In genomic region chr11:47407746-47408590, GRCh38 we compare ENCODE assay signal across 1 cellular context.
TF ChIP-seq lines count a peak whose summit lies in the region.

TSS of gene SLC39A13 (plus strand) at chr11:47408590. CDS start at chr11:47410095, 1,505 bp downstream.

TF ChIP-seq in HepG2, 621 proteins besides CTCF, POLR2A, EP300 and RAD21 (continued from another document and continues in another):
- TF ChIP-seq SNAPC4 (CRISPR knock-in tag; IDR thresholded peaks at IDR 0.05) (no peak), BCL3 (CRISPR knock-in tag; IDR thresholded peaks at IDR 0.05) (peak; percentile 89; the same call in 1 of the 2 replicates), ZNF446 (CRISPR knock-in tag; IDR thresholded peaks at IDR 0.05) (0 out of 2 replicates have a peak, but pooled peaks have one; percentile 62), TFDP1 (CRISPR knock-in tag; IDR thresholded peaks at IDR 0.05; ENCODE audit: borderline replicate concordance) (no peak), NR2F2 (IDR thresholded peaks at IDR 0.05; ENCODE audit: borderline replicate concordance, low read depth) (no peak; the same call in 1 of the 2 replicates), ZFP91 (CRISPR knock-in tag; IDR thresholded peaks at IDR 0.05; ENCODE audit: borderline replicate concordance) (peak; percentile 78), ZNF335 (CRISPR knock-in tag; IDR thresholded peaks at IDR 0.05) (0 out of 2 replicates have a peak, but pooled peaks have one; percentile 16), ZFP62 (CRISPR knock-in tag; IDR thresholded peaks at IDR 0.05) (no peak; the same call in 1 of the 2 replicates), SMAD1 (CRISPR knock-in tag; IDR thresholded peaks at IDR 0.05; ENCODE audit: borderline replicate concordance, low read depth) (peak; percentile 68), ZNF207 (IDR thresholded peaks at IDR 0.05; ENCODE audit: borderline replicate concordance) (no peak), ZSCAN12 (CRISPR knock-in tag; IDR thresholded peaks at IDR 0.05) (peak; percentile 38; the same call in 1 of the 2 replicates), MAFF (IDR thresholded peaks at IDR 0.05; ENCODE audit: low read depth, low read length) (no peak), RELA (CRISPR knock-in tag; IDR thresholded peaks at IDR 0.05) (no peak; the same call in none of the 2 replicates), ZNF260 (CRISPR knock-in tag; IDR thresholded peaks at IDR 0.05; ENCODE audit: borderline replicate concordance, low read depth) (no peak), ZBTB49 (CRISPR knock-in tag; IDR thresholded peaks at IDR 0.05; ENCODE audit: borderline replicate concordance) (no peak), SP2 (CRISPR knock-in tag; IDR thresholded peaks at IDR 0.05) (peak; percentile 65), PLRG1 (conservative IDR thresholded peaks at IDR 0.05) (no peak), RCOR2 (CRISPR knock-in tag; IDR thresholded peaks at IDR 0.05) (peak; percentile 58; the same call in 1 of the 2 replicates), ZNF609 (CRISPR knock-in tag; IDR thresholded peaks at IDR 0.05; ENCODE audit: borderline replicate concordance) (no peak), ZFP36L1 (CRISPR knock-in tag; IDR thresholded peaks at IDR 0.05) (peak; percentile 89), RBM39 (IDR thresholded peaks at IDR 0.05; ENCODE audit: low read depth, low read length, poor library complexity, severe bottlenecking) (peak; percentile 61), ZNF570 (CRISPR knock-in tag; IDR thresholded peaks at IDR 0.05; ENCODE audit: borderline replicate concordance) (no peak)
- TF ChIP-seq, protein P1, sequence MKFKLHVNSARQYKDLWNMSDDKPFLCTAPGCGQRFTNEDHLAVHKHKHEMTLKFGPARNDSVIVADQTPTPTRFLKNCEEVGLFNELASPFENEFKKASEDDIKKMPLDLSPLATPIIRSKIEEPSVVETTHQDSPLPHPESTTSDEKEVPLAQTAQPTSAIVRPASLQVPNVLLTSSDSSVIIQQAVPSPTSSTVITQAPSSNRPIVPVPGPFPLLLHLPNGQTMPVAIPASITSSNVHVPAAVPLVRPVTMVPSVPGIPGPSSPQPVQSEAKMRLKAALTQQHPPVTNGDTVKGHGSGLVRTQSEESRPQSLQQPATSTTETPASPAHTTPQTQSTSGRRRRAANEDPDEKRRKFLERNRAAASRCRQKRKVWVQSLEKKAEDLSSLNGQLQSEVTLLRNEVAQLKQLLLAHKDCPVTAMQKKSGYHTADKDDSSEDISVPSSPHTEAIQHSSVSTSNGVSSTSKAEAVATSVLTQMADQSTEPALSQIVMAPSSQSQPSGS (CRISPR knock-in tag; IDR thresholded peaks at IDR 0.05), result no peak; the same call in 1 of the 2 replicates
- TF ChIP-seq, protein P2, sequence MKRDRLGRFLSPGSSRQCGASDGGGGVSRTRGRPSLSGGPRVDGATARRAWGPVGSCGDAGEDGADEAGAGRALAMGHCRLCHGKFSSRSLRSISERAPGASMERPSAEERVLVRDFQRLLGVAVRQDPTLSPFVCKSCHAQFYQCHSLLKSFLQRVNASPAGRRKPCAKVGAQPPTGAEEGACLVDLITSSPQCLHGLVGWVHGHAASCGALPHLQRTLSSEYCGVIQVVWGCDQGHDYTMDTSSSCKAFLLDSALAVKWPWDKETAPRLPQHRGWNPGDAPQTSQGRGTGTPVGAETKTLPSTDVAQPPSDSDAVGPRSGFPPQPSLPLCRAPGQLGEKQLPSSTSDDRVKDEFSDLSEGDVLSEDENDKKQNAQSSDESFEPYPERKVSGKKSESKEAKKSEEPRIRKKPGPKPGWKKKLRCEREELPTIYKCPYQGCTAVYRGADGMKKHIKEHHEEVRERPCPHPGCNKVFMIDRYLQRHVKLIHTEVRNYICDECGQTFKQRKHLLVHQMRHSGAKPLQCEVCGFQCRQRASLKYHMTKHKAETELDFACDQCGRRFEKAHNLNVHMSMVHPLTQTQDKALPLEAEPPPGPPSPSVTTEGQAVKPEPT (CRISPR knock-in tag; IDR thresholded peaks at IDR 0.05; ENCODE audit: low read depth), result no peak; the same call in 1 of the 2 replicates
- TF ChIP-seq, protein P3, sequence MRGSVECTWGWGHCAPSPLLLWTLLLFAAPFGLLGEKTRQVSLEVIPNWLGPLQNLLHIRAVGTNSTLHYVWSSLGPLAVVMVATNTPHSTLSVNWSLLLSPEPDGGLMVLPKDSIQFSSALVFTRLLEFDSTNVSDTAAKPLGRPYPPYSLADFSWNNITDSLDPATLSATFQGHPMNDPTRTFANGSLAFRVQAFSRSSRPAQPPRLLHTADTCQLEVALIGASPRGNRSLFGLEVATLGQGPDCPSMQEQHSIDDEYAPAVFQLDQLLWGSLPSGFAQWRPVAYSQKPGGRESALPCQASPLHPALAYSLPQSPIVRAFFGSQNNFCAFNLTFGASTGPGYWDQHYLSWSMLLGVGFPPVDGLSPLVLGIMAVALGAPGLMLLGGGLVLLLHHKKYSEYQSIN (CRISPR knock-in tag; IDR thresholded peaks at IDR 0.05; ENCODE audit: borderline replicate concordance), result no peak
- TF ChIP-seq, protein P4, sequence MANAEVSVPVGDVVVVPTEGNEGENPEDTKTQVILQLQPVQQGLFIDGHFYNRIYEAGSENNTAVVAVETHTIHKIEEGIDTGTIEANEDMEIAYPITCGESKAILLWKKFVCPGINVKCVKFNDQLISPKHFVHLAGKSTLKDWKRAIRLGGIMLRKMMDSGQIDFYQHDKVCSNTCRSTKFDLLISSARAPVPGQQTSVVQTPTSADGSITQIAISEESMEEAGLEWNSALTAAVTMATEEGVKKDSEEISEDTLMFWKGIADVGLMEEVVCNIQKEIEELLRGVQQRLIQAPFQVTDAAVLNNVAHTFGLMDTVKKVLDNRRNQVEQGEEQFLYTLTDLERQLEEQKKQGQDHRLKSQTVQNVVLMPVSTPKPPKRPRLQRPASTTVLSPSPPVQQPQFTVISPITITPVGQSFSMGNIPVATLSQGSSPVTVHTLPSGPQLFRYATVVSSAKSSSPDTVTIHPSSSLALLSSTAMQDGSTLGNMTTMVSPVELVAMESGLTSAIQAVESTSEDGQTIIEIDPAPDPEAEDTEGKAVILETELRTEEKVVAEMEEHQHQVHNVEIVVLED (CRISPR knock-in tag; IDR thresholded peaks at IDR 0.05; ENCODE audit: borderline replicate concordance), result peak; percentile 81; the same call in 1 of the 2 replicates
